16 cellular contexts compared by ENCODE assay signal in the genomic region with DNA sequence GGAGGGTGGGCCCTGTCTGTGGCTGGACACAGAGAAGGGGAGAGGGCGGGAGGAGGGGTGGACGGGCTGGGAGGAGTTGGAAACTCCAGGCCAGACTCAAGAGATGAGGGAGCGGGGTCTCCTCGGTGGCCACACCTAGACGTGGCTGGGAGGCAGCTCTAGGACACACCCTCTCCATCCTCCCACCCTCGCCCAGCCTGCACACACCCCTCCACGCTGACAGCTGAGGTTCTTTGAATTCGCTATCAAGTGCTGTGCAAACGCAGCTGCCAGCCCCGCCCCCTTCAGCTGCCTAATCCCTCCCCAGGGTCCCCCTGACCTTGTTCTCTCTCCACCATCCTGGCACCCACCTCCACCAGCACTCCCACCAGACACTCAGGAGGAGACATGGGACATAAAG. TPM values are rescaled to one million over a fixed set of nuclear protein-coding genes. Genes with fewer than 3 reads are reported as not detected.
DNase-seq lines count a peak whose midpoint lies in the region; FAIRE-seq and TF ChIP-seq lines count a peak whose summit lies in the region.
"Had no signal": no experiment of that assay in that cellular context is flagged by ENCODE, and none has a peak within 500 bp of the region (broad histone marks: within the 10 kb centered on the region; RNA-seq: fewer than 3 reads in every experiment).

No MANE protein-coding gene starts in this region.

- H3K27ac ChIP-seq in SJCRH30, result no peak overlapping the region; the same call in 1 of the 2 replicates
- no peak overlapping the region for H3K27ac ChIP-seq in WERI-Rb-1
- H3K27ac ChIP-seq: breast epithelium, SK-N-MC had no signal

- TF ChIP-seq POLR2A in GM12891 (IDR thresholded peaks at IDR 0.05; ENCODE audit: low read depth, low read length), result no peak

- no peak for FAIRE-seq in GM12891 (lab: Jason Lieb, UNC)

- no peak for TF ChIP-seq CTCF in WERI-Rb-1 (IDR thresholded peaks at IDR 0.05; ENCODE audit: low read depth, low read length)

- H3K9me3 ChIP-seq in SJCRH30 (replicated peaks) (no peaks in the 10 kb centered on the region), WERI-Rb-1 (ENCODE audit: severe bottlenecking) (peaks cover 2% of the 10 kb centered on the region)
- H3K9me3 ChIP-seq: breast epithelium had no signal

- H3K36me3 ChIP-seq in SJCRH30 (no peaks in the 10 kb centered on the region), WERI-Rb-1 (no peaks in the 10 kb centered on the region)
- H3K36me3 ChIP-seq: breast epithelium had no signal

- no peak overlapping the region for H3K4me3 ChIP-seq in SJCRH30
- no peak overlapping the region for H3K4me3 ChIP-seq in WERI-Rb-1 (ENCODE audit: low read depth, low read length)
- H3K4me3 ChIP-seq: breast epithelium, SK-N-MC had no signal

- H3K27me3 ChIP-seq in SJCRH30 (no peaks in the 10 kb centered on the region), WERI-Rb-1 (ENCODE audit: insufficient read depth, low read depth, severe bottlenecking) (no peaks in the 10 kb centered on the region)
- H3K27me3 ChIP-seq: breast epithelium had no signal

- peaks cover 32% of the 10 kb centered on the region for H3K4me1 ChIP-seq in SJCRH30
- H3K4me1 ChIP-seq: breast epithelium had no signal

- DNase-seq in NCI-H1417 (lab: John Stamatoyannopoulos, UW) (peak; percentile 69 to 86 (median 84)), NCI-H1417 treated with DMSO at 0.1 percent for 48 hours (lab: John Stamatoyannopoulos, UW) (no peak), NCI-H2171 (lab: John Stamatoyannopoulos, UW) (peak; percentile 96), SJCRH30 (peak; percentile 95), GOT3 (lab: John Stamatoyannopoulos, UW) (no peak), GM12891 (ENCODE audit: insufficient read length, low spot score) (no peak), WERI-Rb-1 (no peak)
- DNase-seq in NK-92 treated with Interleukin-12 subunit alpha and Interleukin-12 subunit beta, amount 100 ng/mL, for 24 hours (lab: John Stamatoyannopoulos, UW), result no peak
- DNase-seq: 8988T; activated CD8-positive, alpha-beta memory T cell treated with anti-CD3 and anti-CD28 coated beads for 24 hours; activated naive CD4-positive, alpha-beta T cell treated with Interleukin-2 at 50 U/mL for 16 hours; foreskin fibroblast; mammary epithelial cell; stimulated activated naive CD8-positive, alpha-beta T cell treated with anti-CD3 and anti-CD28 coated beads, Interleukin-15, Interleukin-2, amounts not matched to agents 100 U/mL and 50 U/mL, for 24 hours had no signal

TF ChIP-seq in GM12891, 5 proteins besides CTCF, POLR2A, EP300 and RAD21:
- no peak for TF ChIP-seq PAX5 (IDR thresholded peaks at IDR 0.05; ENCODE audit: insufficient read depth, low read length, severe bottlenecking)
- TF ChIP-seq TAF1 (IDR thresholded peaks at IDR 0.05; ENCODE audit: low read depth, low read length), result no peak
- TF ChIP-seq POU2F2 (IDR thresholded peaks at IDR 0.05; ENCODE audit: low read depth, low read length), result no peak
- no peak for TF ChIP-seq SPI1 (IDR thresholded peaks at IDR 0.05; ENCODE audit: low read depth, low read length)
- TF ChIP-seq POLR2AphosphoS5 (IDR thresholded peaks at IDR 0.05; ENCODE audit: low read depth, low read length), result no peak

RNA-seq across cellular contexts. Expression of gene DNAH17, which starts 48.7 kb away (rescaled TPM):
- total RNA-seq in SJCRH30 (2014; rRNA removed; shearing (Covaris generic)), result 3.1 and 3.7 TPM in 2 replicates
- polyA plus RNA-seq in GM12891 (2012; ENCODE audit: low read depth, missing spikeins), result 3.0 TPM

Comparison
In these comparisons a context has a peak if more than half of its experiments do, and no peak if none do; other contexts are left out.
1. DNase-seq: peak in NCI-H1417 (3 of 3), NCI-H2171 (single experiment) and SJCRH30 (2 of 2); none in NCI-H1417 treated with DMSO at 0.1 percent for 48 hours (single experiment), GOT3 (single experiment), NK-92 treated with Interleukin-12 subunit alpha and Interleukin-12 subunit beta, amount 100 ng/mL, for 24 hours (single experiment), GM12891 (single experiment) and WERI-Rb-1 (single experiment).